18 cellular contexts compared by ENCODE assay signal in the genomic region with DNA sequence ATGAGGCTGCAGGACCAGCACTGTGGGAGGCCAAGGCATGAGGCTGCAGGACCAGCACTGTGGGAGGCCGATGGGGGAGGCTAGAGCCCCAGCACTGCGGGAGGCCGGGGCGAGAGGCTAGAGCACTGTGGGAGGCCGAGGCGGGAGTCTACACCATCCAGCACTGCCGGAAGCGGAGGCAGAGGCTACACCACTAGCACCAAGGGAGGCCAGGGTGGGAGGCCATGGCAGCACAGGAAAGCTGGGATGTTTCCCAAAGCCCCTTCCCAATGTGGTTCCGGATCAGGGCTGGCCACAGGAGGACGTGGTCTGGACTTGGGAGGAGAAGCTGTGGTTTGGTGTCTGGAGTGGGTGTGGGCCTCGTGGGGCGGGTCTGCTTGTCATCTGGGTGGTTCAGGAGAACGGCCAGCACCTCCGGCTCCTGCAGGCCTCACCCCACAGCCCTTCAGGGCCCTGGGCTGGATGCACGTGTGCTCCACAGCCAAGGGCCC. TPM values are rescaled to one million over a fixed set of nuclear protein-coding genes. Genes with fewer than 3 reads are reported as not detected.
A peak's percentile ranks its signal among the peaks of the same experiment; 100 is the strongest.
DNase-seq lines count a peak whose midpoint lies in the region; ATAC-seq, FAIRE-seq and TF ChIP-seq lines count a peak whose summit lies in the region.
"Had no signal": no experiment of that assay in that cellular context is flagged by ENCODE, and none has a peak within 500 bp of the region (broad histone marks: within the 10 kb centered on the region; RNA-seq: fewer than 3 reads in every experiment).

No MANE protein-coding gene starts in this region.

- TF ChIP-seq CTCF in left ventricle myocardium inferior (IDR thresholded peaks at IDR 0.05; ENCODE audit: borderline replicate concordance): no peak
- no peak for TF ChIP-seq CTCF in kidney (IDR thresholded peaks at IDR 0.05; ENCODE audit: borderline replicate concordance, extremely low read depth, insufficient read depth)
- no peak for TF ChIP-seq CTCF in nephron progenitor cell (IDR thresholded peaks at IDR 0.05)
- no peak for TF ChIP-seq CTCF in activated CD8-positive, alpha-beta T cell treated with anti-CD3 and anti-CD28 coated beads for 36 hours (IDR thresholded peaks at IDR 0.05)

- CTCF ChIA-PET in activated CD8-positive, alpha-beta T cell treated with anti-CD3 and anti-CD28 coated beads for 36 hours (lab: Charles Lee): no interaction called here

- H3K36me3 Mint-ChIP-seq in nephron progenitor cell (ENCODE audit: low read depth): no peaks in the 10 kb centered on the region
- H3K36me3 Mint-ChIP-seq in activated CD8-positive, alpha-beta T cell treated with anti-CD3 and anti-CD28 coated beads for 36 hours (ENCODE audit: low read depth): no peaks in the 10 kb centered on the region
- H3K36me3 Mint-ChIP-seq: CD4-positive, alpha-beta memory T cell had no signal

- no peak overlapping the region for H3K4me3 Mint-ChIP-seq in nephron progenitor cell
- H3K4me3 Mint-ChIP-seq in activated CD8-positive, alpha-beta T cell treated with anti-CD3 and anti-CD28 coated beads for 36 hours: no peak overlapping the region
- H3K4me3 Mint-ChIP-seq: CD4-positive, alpha-beta memory T cell had no signal

- ATAC-seq in left ventricle myocardium superior: no peak
- ATAC-seq in activated CD8-positive, alpha-beta T cell treated with anti-CD3 and anti-CD28 coated beads for 36 hours: no peak
- ATAC-seq: HCT116, PC-3 had no signal

- H3K27ac ChIP-seq in left ventricle myocardium inferior (replicated peaks): no peak overlapping the region
- no peak overlapping the region for H3K27ac ChIP-seq in kidney (ENCODE audit: low read depth in 2 of 2, low read length in 2 of 2)

- H3K9me3 Mint-ChIP-seq in nephron progenitor cell: peaks cover 6% of the 10 kb centered on the region
- H3K9me3 Mint-ChIP-seq in activated CD8-positive, alpha-beta T cell treated with anti-CD3 and anti-CD28 coated beads for 36 hours: peaks cover 3% of the 10 kb centered on the region

- no peak overlapping the region for H3K4me3 ChIP-seq in left ventricle myocardium inferior
- no peak overlapping the region for H3K4me3 ChIP-seq in kidney (ENCODE audit: low read length in 2 of 2)

- no peak overlapping the region for H3K27ac Mint-ChIP-seq in nephron progenitor cell
- no peak overlapping the region for H3K27ac Mint-ChIP-seq in activated CD8-positive, alpha-beta T cell treated with anti-CD3 and anti-CD28 coated beads for 36 hours

- intact Hi-C loops in left ventricle myocardium superior (cut with micrococcal nuclease) (no loop called here), left ventricle myocardium inferior (cut with micrococcal nuclease) (no loop called here), kidney (cut with DNase I) (no loop called here), posterior vena cava (cut with DNase I) (loop anchor here in 1 of 2 donors (10.0 kb wide), 1 partner anchor 1409 kb away; no protein-coding TSS in a partner anchor)
- intact Hi-C loops in activated CD8-positive, alpha-beta T cell treated with anti-CD3 and anti-CD28 coated beads for 36 hours (cut with micrococcal nuclease): no loop called here

- DNase-seq in left ventricle myocardium superior (peak; percentile 17), left ventricle myocardium inferior (no peak), kidney (peak; percentile 59), posterior vena cava (ENCODE audit: low spot score) (peak; percentile 50), nephron progenitor cell (no peak), HuH-7.5 (ENCODE audit: low spot score) (no peak)
- DNase-seq in activated CD8-positive, alpha-beta T cell treated with anti-CD3 and anti-CD28 coated beads for 36 hours: no peak
- DNase-seq: AML-193; CD4-positive, alpha-beta memory T cell; DND-41; GDM1; KBM-7; NCI-H1105; NCI-H187 treated with DMSO at 0.1 percent for 48 hours; NCI-H446; PC-3 had no signal

- POLR2A ChIA-PET in activated CD8-positive, alpha-beta T cell treated with anti-CD3 and anti-CD28 coated beads for 36 hours (lab: Charles Lee): no interaction called here

- FAIRE-seq in kidney (lab: Jason Lieb, UNC): no peak
- FAIRE-seq: D721Med had no signal

- peaks cover 45% of the 10 kb centered on the region for H3K4me1 Mint-ChIP-seq in nephron progenitor cell
- no peaks in the 10 kb centered on the region for H3K4me1 Mint-ChIP-seq in activated CD8-positive, alpha-beta T cell treated with anti-CD3 and anti-CD28 coated beads for 36 hours (ENCODE audit: low read depth)

- H3K9me3 ChIP-seq in left ventricle myocardium inferior (replicated peaks) (peaks cover 9% of the 10 kb centered on the region), kidney (ENCODE audit: control insufficient read depth in 1 of 2, low read length in 2 of 2) (peaks cover 0 to 6% of the 10 kb centered on the region in 2 donors)

- H3K27me3 Mint-ChIP-seq in nephron progenitor cell (ENCODE audit: low read depth, poor library complexity): peaks cover 7% of the 10 kb centered on the region
- no peaks in the 10 kb centered on the region for H3K27me3 Mint-ChIP-seq in activated CD8-positive, alpha-beta T cell treated with anti-CD3 and anti-CD28 coated beads for 36 hours

- H3K27me3 ChIP-seq in left ventricle myocardium inferior (ENCODE audit: low read depth): peaks cover 18% of the 10 kb centered on the region

- H3K9ac ChIP-seq in kidney (ENCODE audit: low read length in 2 of 2): no peak overlapping the region

- H3K4me1 ChIP-seq in left ventricle myocardium inferior (peaks cover 18% of the 10 kb centered on the region), kidney (ENCODE audit: control insufficient read depth in 1 of 2, insufficient read depth in 1 of 2, low read depth in 1 of 2, low read length in 2 of 2) (peaks cover 0 to 6% of the 10 kb centered on the region in 2 donors)

- H3K36me3 ChIP-seq in left ventricle myocardium inferior (no peaks in the 10 kb centered on the region), kidney (ENCODE audit: control insufficient read depth in 1 of 2, insufficient read depth in 2 of 2, low read length in 2 of 2) (no peaks in the 10 kb centered on the region)

RNA-seq across cellular contexts. Expression of gene PDGFA, which starts 43.6 kb away (rescaled TPM):
- 32.7 TPM for total RNA-seq in left ventricle myocardium superior
- 26.0 TPM for total RNA-seq in left ventricle myocardium inferior
- 53.0 TPM for total RNA-seq in kidney
- polyA plus RNA-seq in kidney (ENCODE audit: insufficient read depth, low read depth, low replicate concordance): 14.1 TPM
- 10 to 100 TPM; 54.1 to 63.1 TPM for total RNA-seq in posterior vena cava
- total RNA-seq in activated CD8-positive, alpha-beta T cell treated with anti-CD3 and anti-CD28 coated beads for 36 hours: 10 to 100 TPM; 16.7 to 18.8 TPM
- polyA plus RNA-seq: CD4-positive, alpha-beta memory T cell had no signal

Comparison
In these comparisons a context has a peak if more than half of its experiments do, and no peak if none do; other contexts are left out.
1. DNase-seq: peak in left ventricle myocardium superior (single experiment), kidney (single experiment) and posterior vena cava (single experiment); none in left ventricle myocardium inferior (single experiment), nephron progenitor cell (single experiment), activated CD8-positive, alpha-beta T cell treated with anti-CD3 and anti-CD28 coated beads for 36 hours (single experiment) and HuH-7.5 (single experiment).